In genomic region chr3:107117922-107118576, GRCh38 we compare ENCODE assay signal across 9 cellular contexts.
DNase-seq lines count a peak whose midpoint lies in the region; ATAC-seq and TF ChIP-seq lines count a peak whose summit lies in the region.
"Had no signal": no experiment of that assay in that cellular context is flagged by ENCODE, and none has a peak within 500 bp of the region (broad histone marks: within the 10 kb centered on the region; RNA-seq: fewer than 3 reads in every experiment).

No MANE protein-coding gene starts in this region.

- ATAC-seq in thoracic aorta (ENCODE audit: insufficient number of reproducible peaks, low FRiP score, low read depth), result no peak
- ATAC-seq: naive thymus-derived CD8-positive, alpha-beta T cell had no signal

- no peaks in the 10 kb centered on the region for H3K27me3 ChIP-seq in thoracic aorta (replicated peaks; ENCODE audit: insufficient read depth)

- peak overlapping the region; percentile 72 for H3K27ac ChIP-seq in angular gyrus (ENCODE audit: low read depth, low read length)
- H3K27ac ChIP-seq in thoracic aorta, result no peak overlapping the region

- H3K4me3 ChIP-seq in thoracic aorta, result no peak overlapping the region

- H3K36me3 ChIP-seq in thoracic aorta, result no peaks in the 10 kb centered on the region

- H3K4me1 ChIP-seq in thoracic aorta (ENCODE audit: control insufficient read depth in 1 of 2, low read depth in 2 of 2), result peaks cover 3 to 15% of the 10 kb centered on the region in 2 donors

- H3K9me3 ChIP-seq in thoracic aorta, result no peaks in the 10 kb centered on the region

- TF ChIP-seq CTCF in GM20000 (IDR thresholded peaks at IDR 0.05; ENCODE audit: extremely low read depth, missing control alignments), result peak; percentile 43
- TF ChIP-seq CTCF in thoracic aorta (IDR thresholded peaks at IDR 0.05), result peak; percentile 50

- DNase-seq in AG20443 (ENCODE audit: low spot score) (peak; percentile 85), GM20000 (ENCODE audit: low spot score) (peak; percentile 45), NCI-H2171 (lab: John Stamatoyannopoulos, UW) (peak; percentile 57), iPS DF 19.7 (ENCODE audit: low read depth, low spot score) (peak; percentile 23), thoracic aorta (ENCODE audit: low spot score) (no peak), activated T-cell treated with anti-CD3 and anti-CD28 coated beads for 4 hours (no peak)
- no peak for DNase-seq in activated naive CD4-positive, alpha-beta T cell (lab: John Stamatoyannopoulos, UW)

Comparison
In these comparisons a context has a peak if more than half of its experiments do, and no peak if none do; other contexts are left out.
1. DNase-seq: peak in AG20443 (single experiment), GM20000 (single experiment), NCI-H2171 (single experiment) and iPS DF 19.7 (single experiment); none in thoracic aorta (single experiment), activated T-cell treated with anti-CD3 and anti-CD28 coated beads for 4 hours (single experiment) and activated naive CD4-positive, alpha-beta T cell (0 of 4).